ENCODE assay signal across 9 cellular contexts in genomic region chr11:112795142-112795815, GRCh38.
DNase-seq lines count a peak whose midpoint lies in the region; ATAC-seq and TF ChIP-seq lines count a peak whose summit lies in the region.
"Had no signal": no experiment of that assay in that cellular context is flagged by ENCODE, and none has a peak within 500 bp of the region (broad histone marks: within the 10 kb centered on the region; RNA-seq: fewer than 3 reads in every experiment).

No MANE protein-coding gene starts in this region.

- H3K36me3 ChIP-seq in GM23248 (ENCODE audit: low read depth), result no peaks in the 10 kb centered on the region
- H3K36me3 ChIP-seq in breast epithelium, result no peaks in the 10 kb centered on the region
- no peaks in the 10 kb centered on the region for H3K36me3 ChIP-seq in mesenchymal stem cell (ENCODE audit: control insufficient read depth in 1 of 2, insufficient read depth in 2 of 2, low read depth in 1 of 2, low read length in 2 of 2)
- H3K36me3 ChIP-seq: thyroid gland had no signal

- peak in 2 of 3 donors; percentile 25 to 36 for TF ChIP-seq CTCF in breast epithelium (IDR thresholded peaks at IDR 0.05)

- no peak overlapping the region for H2BK15ac ChIP-seq in mesenchymal stem cell (ENCODE audit: low read depth, poor library complexity, severe bottlenecking)

- H3K27ac ChIP-seq in GM23248 (no peak overlapping the region), breast epithelium (peak overlapping the region in 1 of 2 donors; percentile 43), mesenchymal stem cell (ENCODE audit: low read length, poor library complexity, severe bottlenecking) (no peak overlapping the region)

- no peak overlapping the region for H3K18ac ChIP-seq in mesenchymal stem cell (ENCODE audit: low read depth in 1 of 2, low read length in 2 of 2)

- H3K4me2 ChIP-seq in GM23248 (ENCODE audit: unreplicated experiment), result no peak overlapping the region
- H3K4me2 ChIP-seq in mesenchymal stem cell (ENCODE audit: low read length, poor library complexity, severe bottlenecking), result no peak overlapping the region

- H3K4me1 ChIP-seq in GM23248 (ENCODE audit: insufficient read depth) (no peaks in the 10 kb centered on the region), breast epithelium (no peaks in the 10 kb centered on the region), mesenchymal stem cell (ENCODE audit: control insufficient read depth, insufficient read depth, low read depth, low read length) (no peaks in the 10 kb centered on the region)

- no peak overlapping the region for H2BK120ac ChIP-seq in mesenchymal stem cell (ENCODE audit: low read depth, low read length)

- H3K9ac ChIP-seq in GM23248 (no peak overlapping the region), mesenchymal stem cell (ENCODE audit: low read length) (no peak overlapping the region)

- H3K79me2 ChIP-seq in GM23248 (ENCODE audit: insufficient read depth), result no peaks in the 10 kb centered on the region

- no peak overlapping the region for H3K23ac ChIP-seq in mesenchymal stem cell (ENCODE audit: low read length in 2 of 2)

- H3K14ac ChIP-seq in mesenchymal stem cell (ENCODE audit: low read length in 2 of 2), result no peak overlapping the region

- no peaks in the 10 kb centered on the region for H4K20me1 ChIP-seq in GM23248 (ENCODE audit: insufficient read depth)

- no peak overlapping the region for H3K4ac ChIP-seq in mesenchymal stem cell (ENCODE audit: low read depth in 1 of 2, low read length in 2 of 2)

- no peaks in the 10 kb centered on the region for H3K9me3 ChIP-seq in GM23248 (ENCODE audit: low read depth)
- no peaks in the 10 kb centered on the region for H3K9me3 ChIP-seq in breast epithelium
- H3K9me3 ChIP-seq in mesenchymal stem cell (ENCODE audit: control insufficient read depth, low read length), result no peaks in the 10 kb centered on the region
- H3K9me3 ChIP-seq: thyroid gland had no signal

- TF ChIP-seq POLR2A in breast epithelium (IDR thresholded peaks at IDR 0.05), result no peak

- no peaks in the 10 kb centered on the region for H3K79me1 ChIP-seq in mesenchymal stem cell (replicated peaks; ENCODE audit: low read length, poor library complexity, severe bottlenecking)

- in situ Hi-C loops in GM23248 (cut with MboI), result loop anchor here (10.0 kb wide), 2 partner anchors 490 to 510 kb away; no protein-coding TSS in a partner anchor

- H2AK5ac ChIP-seq in mesenchymal stem cell (ENCODE audit: low read length, severe bottlenecking), result no peak overlapping the region

- ATAC-seq in HG03457 (IDR thresholded peaks at IDR 0.05; ENCODE audit: unreplicated experiment) (no peak), GM18861 (IDR thresholded peaks at IDR 0.05; ENCODE audit: unreplicated experiment) (no peak)

- H2BK12ac ChIP-seq in mesenchymal stem cell (ENCODE audit: low read length in 2 of 2), result no peak overlapping the region

- 15 to 17% methylated on average over 14 of the region's 14 CpGs for WGBS in GM23248 (ENCODE audit: low coverage in 1 of 2, low lambda C conversion rate in 2 of 2, missing lambda C conversion rate in 2 of 2), 2 experiments
- 70% methylated on average over 11 of the region's 14 CpGs for WGBS in mesenchymal stem cell

- DNase-seq in COLO668 (lab: John Stamatoyannopoulos, UW; ENCODE audit: unreplicated experiment) (peak; percentile 63), GM23248 (peak; percentile 76), NOMO-1 treated with dmso at 0.1 percent for 144 hours (lab: John Stamatoyannopoulos, UW; ENCODE audit: unreplicated experiment) (peak; percentile 7), breast epithelium (ENCODE audit: low spot score in 2 of 2) (no peak), mesenchymal stem cell (peak; percentile 28), mucosa of gallbladder (ENCODE audit: low spot score) (no peak)

- H3K4me3 ChIP-seq in GM23248 (no peak overlapping the region), breast epithelium (no peak overlapping the region), mesenchymal stem cell (ENCODE audit: insufficient read depth in 1 of 2, low read depth in 1 of 2, low read length in 2 of 2) (no peak overlapping the region)
- H3K4me3 ChIP-seq: thyroid gland had no signal

- intact Hi-C loops in breast epithelium (cut with DNase I; ENCODE audit: low total_unique reads), result no loop called here

- no peaks in the 10 kb centered on the region for H3K27me3 ChIP-seq in GM23248 (replicated peaks; ENCODE audit: insufficient read depth)
- no peaks in the 10 kb centered on the region for H3K27me3 ChIP-seq in breast epithelium
- peaks cover 0 to 10% of the 10 kb centered on the region in 2 experiments for H3K27me3 ChIP-seq in mesenchymal stem cell (ENCODE audit: control insufficient read depth in 1 of 2, insufficient read depth in 1 of 2, low read length in 2 of 2)
- H3K27me3 ChIP-seq: thyroid gland had no signal

- H2BK5ac ChIP-seq in mesenchymal stem cell (ENCODE audit: low read depth, low read length, poor library complexity, severe bottlenecking), result no peak overlapping the region

- no peak overlapping the region for H4K91ac ChIP-seq in mesenchymal stem cell (ENCODE audit: low read length)

- H3K9me2 ChIP-seq in GM23248 (ENCODE audit: insufficient read depth), result no peaks in the 10 kb centered on the region

- H3F3A ChIP-seq in GM23248 (ENCODE audit: insufficient read depth), result 0 out of 2 replicates have a peak, but pooled peaks cover 11% of the 10 kb centered on the region

- H2AFZ ChIP-seq in GM23248 (no peak overlapping the region), mesenchymal stem cell (ENCODE audit: low read depth, low read length) (no peak overlapping the region)

- H4K8ac ChIP-seq in mesenchymal stem cell (ENCODE audit: low read length), result no peak overlapping the region

Comparison
In these comparisons a context has a peak if more than half of its experiments do, and no peak if none do; other contexts are left out.
1. DNase-seq: peak in COLO668 (single experiment), GM23248 (single experiment), NOMO-1 treated with dmso at 0.1 percent for 144 hours (single experiment) and mesenchymal stem cell (single experiment); none in breast epithelium (0 of 2) and mucosa of gallbladder (single experiment).